6 cellular contexts compared by ENCODE assay signal in the genomic region with DNA sequence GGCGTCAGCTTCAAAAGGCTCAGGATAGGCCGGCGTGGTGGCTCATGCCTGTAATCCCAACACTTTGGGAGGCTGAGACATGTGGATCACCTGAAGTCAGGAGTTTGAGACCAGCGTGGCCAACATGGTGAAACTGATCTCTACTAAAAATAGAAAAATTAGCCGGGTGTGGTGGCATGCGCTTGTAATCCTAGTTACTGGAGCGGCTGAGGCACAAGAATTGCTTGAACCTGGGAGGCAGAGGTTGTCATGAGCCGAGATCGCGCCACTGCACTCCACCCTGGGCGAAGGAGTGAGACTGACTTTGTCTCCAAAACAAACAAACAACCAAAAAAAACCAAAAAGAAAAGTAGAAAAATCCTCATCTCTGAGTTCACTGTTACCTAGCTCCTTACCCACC. TPM values are rescaled to one million over a fixed set of nuclear protein-coding genes. Genes with fewer than 3 reads are reported as not detected.
"Had no signal": no experiment of that assay in that cellular context is flagged by ENCODE, and none has a peak within 500 bp of the region (broad histone marks: within the 10 kb centered on the region; RNA-seq: fewer than 3 reads in every experiment).

No MANE protein-coding gene starts in this region.

RNA-seq across cellular contexts. Expression of a gene that starts 3.4 kb away (rescaled TPM):
- total RNA-seq: GM23248, H4, H7, HFFc6 had no signal
- polyA plus RNA-seq: GM23248 had no signal

RNA-seq across cellular contexts. Expression of a gene that starts 11.3 kb away (rescaled TPM):
- total RNA-seq: GM23248, GM23338, H1, H4, H7, HFFc6 had no signal
- polyA plus RNA-seq: GM23248 had no signal

RNA-seq across cellular contexts. Expression of a gene that starts 11.6 kb away (rescaled TPM):
- total RNA-seq: GM23248, GM23338, H4, H7, HFFc6 had no signal
- polyA plus RNA-seq: GM23248, H1 had no signal

RNA-seq across cellular contexts. Expression of a gene that starts 25.9 kb away (rescaled TPM):
- total RNA-seq: GM23248, GM23338, H1, H4, H7, HFFc6 had no signal
- polyA plus RNA-seq: GM23248, H1 had no signal

RNA-seq across cellular contexts. Expression of a gene that starts 33.5 kb away (rescaled TPM):
- total RNA-seq: GM23248, GM23338, H1, H4, H7, HFFc6 had no signal
- polyA plus RNA-seq: GM23248 had no signal
